Comparison of ENCODE assay signal across 16 cellular contexts in genomic region chr13:80180745-80181144, GRCh38.
"Had no signal": no experiment of that assay in that cellular context is flagged by ENCODE, and none has a peak within 500 bp of the region (broad histone marks: within the 10 kb centered on the region; RNA-seq: fewer than 3 reads in every experiment).

No MANE protein-coding gene starts in this region.

- H3K4me1 ChIP-seq: parathyroid adenoma had no signal

- H3K79me2 ChIP-seq: parathyroid adenoma had no signal

- H3K27ac ChIP-seq: parathyroid adenoma, SK-N-MC, skin epidermis, upper lobe of right lung had no signal

- H3K36me3 ChIP-seq: upper lobe of right lung had no signal

- FAIRE-seq: astrocyte had no signal

- H3K9me3 Mint-ChIP-seq: activated naive CD4-positive, alpha-beta T cell treated with anti-CD3 and anti-CD28 coated beads for 36 hours; activated naive CD8-positive, alpha-beta T cell treated with anti-CD3 and anti-CD28 coated beads, Interleukin-2, amount 50 U/mL, for 24 hours; activated T-helper 2 cell treated with anti-CD3 and anti-CD28 coated beads, Interferon-gamma antibody, Interleukin-2, Interleukin-4, amounts not matched to agents 10 μg/mL and 5 μg/mL and 100 μg/mL, durations not matched to agents 14 hours and 24 hours and 36 hours had no signal

- H3K27me3 Mint-ChIP-seq: activated naive CD8-positive, alpha-beta T cell treated with anti-CD3 and anti-CD28 coated beads, Interleukin-2, amount 50 U/mL, for 24 hours had no signal

- H2AFZ ChIP-seq: parathyroid adenoma had no signal

- H3K4me3 ChIP-seq: SK-N-MC, skin epidermis, upper lobe of right lung had no signal

- ATAC-seq: activated CD4-positive, CD25-positive, alpha-beta regulatory T cell treated with anti-CD3 and anti-CD28 coated beads, Interleukin-2, amount 50 U/mL, for 24 hours; activated naive CD8-positive, alpha-beta T cell treated with anti-CD3 and anti-CD28 coated beads, Interleukin-2, amount 50 U/mL, for 24 hours; stimulated activated naive CD8-positive, alpha-beta T cell treated with anti-CD3 and anti-CD28 coated beads, Interleukin-15, Interleukin-2, amounts not matched to agents 100 U/mL and 50 U/mL, for 24 hours; upper lobe of right lung had no signal

- H3K4me1 Mint-ChIP-seq: activated naive CD8-positive, alpha-beta T cell treated with anti-CD3 and anti-CD28 coated beads, Interleukin-2, amount 50 U/mL, for 24 hours had no signal

- H3K9ac ChIP-seq: parathyroid adenoma had no signal

- H3K27ac Mint-ChIP-seq: activated naive CD4-positive, alpha-beta T cell treated with anti-CD3 and anti-CD28 coated beads for 36 hours; activated naive CD8-positive, alpha-beta T cell treated with anti-CD3 and anti-CD28 coated beads, Interleukin-2, amount 50 U/mL, for 24 hours; activated T-helper 2 cell treated with anti-CD3 and anti-CD28 coated beads, Interferon-gamma antibody, Interleukin-2, Interleukin-4, amounts not matched to agents 10 μg/mL and 5 μg/mL and 100 μg/mL, durations not matched to agents 14 hours and 24 hours and 36 hours had no signal

- H3K27me3 ChIP-seq: upper lobe of right lung had no signal

- H3K4me3 Mint-ChIP-seq: activated naive CD4-positive, alpha-beta T cell treated with anti-CD3 and anti-CD28 coated beads for 36 hours; activated naive CD8-positive, alpha-beta T cell treated with anti-CD3 and anti-CD28 coated beads, Interleukin-2, amount 50 U/mL, for 24 hours; neural crest cell had no signal

- H3K9me3 ChIP-seq: upper lobe of right lung had no signal

- DNase-seq: activated CD4-positive, alpha-beta T cell treated with anti-CD3 and anti-CD28 coated beads, Interleukin-2, amount 50 U/mL, for 4 hours; activated naive CD4-positive, alpha-beta T cell treated with anti-CD3 and anti-CD28 coated beads for 36 hours; activated naive CD8-positive, alpha-beta T cell treated with anti-CD3 and anti-CD28 coated beads, Interleukin-2, amount 50 U/mL, for 24 hours; activated T-cell treated with anti-CD3 and anti-CD28 coated beads for 4 hours; kidney glomerular epithelial cell; stimulated activated CD4-positive, alpha-beta T cell treated with anti-CD3 and anti-CD28 coated beads, Interleukin-4, amount 100 ng/mL, for 4 hours; stimulated activated CD8-positive, alpha-beta memory T cell treated with anti-CD3 and anti-CD28 coated beads, Interleukin-4, amount 100 ng/mL, for 48 hours; stimulated activated naive CD8-positive, alpha-beta T cell treated with anti-CD3 and anti-CD28 coated beads, Interleukin-15, Interleukin-2, amounts not matched to agents 100 U/mL and 50 U/mL, for 24 hours; upper lobe of right lung had no signal
